In genomic region chr10:32169556-32169955, GRCh38 we compare ENCODE assay signal across 26 cellular contexts.
DNase-seq lines count a peak whose midpoint lies in the region; ATAC-seq, FAIRE-seq and TF ChIP-seq lines count a peak whose summit lies in the region.
"Had no signal": no experiment of that assay in that cellular context is flagged by ENCODE, and none has a peak within 500 bp of the region (broad histone marks: within the 10 kb centered on the region; RNA-seq: fewer than 3 reads in every experiment).

No MANE protein-coding gene starts in this region.

- no peak overlapping the region for H4K8ac ChIP-seq in H1 (ENCODE audit: extremely low read depth, insufficient read depth, low read length)

- TF ChIP-seq EP300 in H1 (IDR thresholded peaks at IDR 0.05; ENCODE audit: borderline replicate concordance in 1 of 2, low read depth in 2 of 2, low read length in 2 of 2) = no peak

- H3K9me3 ChIP-seq in H1 (ENCODE audit: insufficient read depth in 2 of 2, low read depth in 1 of 2, low read length in 1 of 2) = no peaks in the 10 kb centered on the region
- H3K9me3 ChIP-seq in prostate gland = no peaks in the 10 kb centered on the region
- H3K9me3 ChIP-seq: HAP-1, transverse colon had no signal

- TF ChIP-seq RAD21 in H1 (IDR thresholded peaks at IDR 0.05 in 1 of 2, conservative IDR thresholded peaks at IDR 0.05 in 1 of 2; ENCODE audit: low read depth in 2 of 2, low read length in 2 of 2) = no peak

- H2BK120ac ChIP-seq in H1 (replicated peaks; ENCODE audit: low read depth, low read length) = no peak overlapping the region

- CTCF ChIA-PET in H1 (lab: Charles Lee; ENCODE audit: partially characterized antibody) = interaction anchor here (0.6 to 1.6 kb wide), 8 partner anchors 10 to 195 kb away, joined by 3 to 5 read pairs (median 3); no protein-coding TSS in a partner anchor

- intact Hi-C loops in prostate gland (cut with DNase I) = no loop called here

- DNase-seq in LHCN-M2 (ENCODE audit: low read depth) = peak; percentile 24
- no peak for DNase-seq in H1 (ENCODE audit: low read depth in 1 of 2, low spot score in 2 of 2)
- no peak for DNase-seq in prostate gland (ENCODE audit: low spot score)
- DNase-seq in inferior parietal cortex (ENCODE audit: extremely low spot score) = no peak
- no peak for DNase-seq in omental fat pad (ENCODE audit: low spot score)
- DNase-seq: activated CD4-positive, alpha-beta T cell treated with anti-CD3 and anti-CD28 coated beads for 36 hours; activated CD8-positive, alpha-beta memory T cell treated with anti-CD3 and anti-CD28 coated beads for 24 hours; activated naive CD8-positive, alpha-beta T cell treated with anti-CD3 and anti-CD28 coated beads, Interleukin-2, amount 50 U/mL, for 24 hours; activated T-cell treated with anti-CD3 and anti-CD28 coated beads, Interleukin-2, amount 50 U/mL, for 4 hours; COR-L47; DMS79; GDM1; MM.1S; NCI-H2029 treated with DMSO at 0.1 percent for 48 hours; NCI-H526 treated with DMSO at 0.1 percent for 48 hours; small intestine; stimulated activated CD4-positive, alpha-beta T cell treated with anti-CD3 and anti-CD28 coated beads, Interleukin-1b, Interleukin-23, amount 100 ng/mL, for 48 hours; stimulated activated CD8-positive, alpha-beta memory T cell treated with anti-CD3 and anti-CD28 coated beads, Interleukin-4, amount 100 ng/mL, for 48 hours; stimulated activated naive CD8-positive, alpha-beta T cell treated with anti-CD3 and anti-CD28 coated beads, Interleukin-15, amount 100 ng/mL, for 72 hours; T-helper 17 cell; transverse colon had no signal

- no peaks in the 10 kb centered on the region for H3K4me1 ChIP-seq in H1 (replicated peaks in 1 of 4; ENCODE audit: control insufficient read depth in 3 of 4, insufficient read depth in 4 of 4, low read length in 3 of 4)
- no peaks in the 10 kb centered on the region for H3K4me1 ChIP-seq in prostate gland (replicated peaks)
- H3K4me1 ChIP-seq: HAP-1 had no signal

- no peak overlapping the region for H2BK20ac ChIP-seq in H1 (ENCODE audit: low read length)

- ATAC-seq in HG03139 (IDR thresholded peaks at IDR 0.05; ENCODE audit: unreplicated experiment) (no peak), omental fat pad (ENCODE audit: low FRiP score) (no peak)
- ATAC-seq: activated CD4-positive, alpha-beta T cell treated with anti-CD3 and anti-CD28 coated beads for 36 hours; activated naive CD8-positive, alpha-beta T cell treated with anti-CD3 and anti-CD28 coated beads, Interleukin-2, amount 50 U/mL, for 24 hours; activated T-cell treated with anti-CD3 and anti-CD28 coated beads, Interleukin-2, amount 50 U/mL, for 4 hours; SK-N-SH treated with all-trans-retinoic acid at 6 μM for 48 hours; stimulated activated naive CD8-positive, alpha-beta T cell treated with anti-CD3 and anti-CD28 coated beads, Interleukin-15, amount 100 ng/mL, for 72 hours; T-helper 17 cell had no signal

- no peak overlapping the region for H3K14ac ChIP-seq in H1 (ENCODE audit: insufficient read length)

- no peak for FAIRE-seq in H1 (lab: Jason Lieb, UNC)
- FAIRE-seq: small intestine had no signal

- no peak for TF ChIP-seq CTCF in C4-2B (conservative IDR thresholded peaks at IDR 0.05)
- no peak for TF ChIP-seq CTCF in H1 (IDR thresholded peaks at IDR 0.05; ENCODE audit: control extremely low read depth in 1 of 3, insufficient read depth in 1 of 3, low read depth in 1 of 3, low read length in 3 of 3)
- TF ChIP-seq CTCF in prostate gland (IDR thresholded peaks at IDR 0.05) = no peak
- TF ChIP-seq CTCF in omental fat pad (IDR thresholded peaks at IDR 0.05) = no peak

- POLR2A ChIA-PET in H1 (lab: Charles Lee; ENCODE audit: partially characterized antibody) = interaction anchor here (1.8 kb wide), 1 partner anchor 9 kb away, joined by 4 read pairs; no protein-coding TSS in a partner anchor

- H3K79me1 ChIP-seq in H1 (ENCODE audit: low read depth, low read length) = no peaks in the 10 kb centered on the region

- H3K27ac ChIP-seq in C4-2B (peak overlapping the region; percentile 90), H1 (ENCODE audit: low read depth, low read length) (no peak overlapping the region), prostate gland (peak overlapping the region; percentile 81 to 85)

- no peak overlapping the region for H3K18ac ChIP-seq in H1 (ENCODE audit: extremely low read depth, low read length)

- H3K4ac ChIP-seq in H1 (replicated peaks; ENCODE audit: insufficient read length, low read depth, low read length) = no peak overlapping the region

- H3K36me3 ChIP-seq in H1 (ENCODE audit: control insufficient read depth in 2 of 4, insufficient read depth in 4 of 4, low read length in 3 of 4) = no peaks in the 10 kb centered on the region
- no peaks in the 10 kb centered on the region for H3K36me3 ChIP-seq in prostate gland
- H3K36me3 ChIP-seq: HAP-1, transverse colon had no signal

- no peak overlapping the region for H2AK5ac ChIP-seq in H1 (ENCODE audit: low read depth, low read length)

- H3K27me3 ChIP-seq in H1 (replicated peaks in 1 of 4; ENCODE audit: control insufficient read depth in 3 of 4, extremely low read depth in 1 of 4, insufficient read depth in 3 of 4, low read length in 3 of 4) = no peaks in the 10 kb centered on the region
- H3K27me3 ChIP-seq in prostate gland (replicated peaks; ENCODE audit: insufficient read depth) = no peaks in the 10 kb centered on the region
- H3K27me3 ChIP-seq: transverse colon had no signal

- no peaks in the 10 kb centered on the region for H3K23me2 ChIP-seq in H1 (ENCODE audit: low read depth, low read length)

- H2BK12ac ChIP-seq in H1 (ENCODE audit: low read depth, low read length) = no peak overlapping the region

- H3K56ac ChIP-seq in H1 (replicated peaks; ENCODE audit: insufficient read length, low read depth, low read length) = no peak overlapping the region

- TF ChIP-seq POLR2A in H1 (IDR thresholded peaks at IDR 0.05; ENCODE audit: control extremely low read depth in 1 of 2, low read depth in 2 of 2, low read length in 2 of 2) (no peak), prostate gland (IDR thresholded peaks at IDR 0.05) (no peak)

- no peak overlapping the region for H2BK5ac ChIP-seq in H1 (ENCODE audit: low read depth, low read length)

- H4K5ac ChIP-seq in H1 (ENCODE audit: insufficient read length, low read depth, low read length) = no peak overlapping the region

- no peaks in the 10 kb centered on the region for H4K20me1 ChIP-seq in H1 (replicated peaks in 1 of 2; ENCODE audit: control insufficient read depth in 1 of 2, insufficient read depth in 2 of 2, low read length in 2 of 2)

- H2AFZ ChIP-seq in H1 (ENCODE audit: low read length) = 0 out of 2 replicates have a peak overlapping the region, but pooled peaks have one; percentile 6

- H3K4me3 ChIP-seq in H1 (ENCODE audit: extremely low read depth in 1 of 4, insufficient read depth in 2 of 4, low read depth in 3 of 4, low read length in 4 of 4) (no peak overlapping the region), prostate gland (no peak overlapping the region)
- H3K4me3 ChIP-seq: HAP-1, lung, transverse colon had no signal

- no peak overlapping the region for H3K9ac ChIP-seq in H1 (replicated peaks in 1 of 4; ENCODE audit: extremely low read depth in 1 of 4, low read depth in 3 of 4, low read length in 3 of 4)

- no peak overlapping the region for H4K91ac ChIP-seq in H1 (replicated peaks; ENCODE audit: insufficient read length, low read length)

- H3K79me2 ChIP-seq in H1 (ENCODE audit: control insufficient read depth in 1 of 2, insufficient read depth in 2 of 2, low read length in 2 of 2) = no peaks in the 10 kb centered on the region

- no peak overlapping the region for H2BK15ac ChIP-seq in H1 (ENCODE audit: low read length)

- WGBS in H1 (ENCODE audit: extremely low coverage in 1 of 2, insufficient coverage in 1 of 2, insufficient read length in 1 of 2, insufficient replicate concordance in 2 of 2, low coverage in 1 of 2, low lambda C conversion rate in 2 of 2, missing lambda C conversion rate in 1 of 2), 2 experiments = 91% methylated on average over 5 of the region's 5 CpGs; no CpG with 5 or more reads in 1 of the 2 experiments
- WGBS in prostate gland = 49% methylated on average over 5 of the region's 5 CpGs

- H3K4me2 ChIP-seq in H1 (ENCODE audit: insufficient read depth in 1 of 2, low read depth in 2 of 2, low read length in 2 of 2) = no peak overlapping the region

- no peak overlapping the region for H3K23ac ChIP-seq in H1 (ENCODE audit: insufficient read length)
